ENCODE assay signal across 20 cellular contexts in genomic region chr21:46051821-46052675, GRCh38. TPM values are rescaled to one million over a fixed set of nuclear protein-coding genes. Genes with fewer than 3 reads are reported as not detected.
A peak's percentile ranks its signal among the peaks of the same experiment; 100 is the strongest.
DNase-seq lines count a peak whose midpoint lies in the region; ATAC-seq and TF ChIP-seq lines count a peak whose summit lies in the region.
"Had no signal": no experiment of that assay in that cellular context is flagged by ENCODE, and none has a peak within 500 bp of the region (broad histone marks: within the 10 kb centered on the region; RNA-seq: fewer than 3 reads in every experiment).

No MANE protein-coding gene starts in this region.

- intact Hi-C loops in heart right ventricle (cut with DNase I) (loop anchor here in 1 of 10 donors (2.0 kb wide), 1 partner anchor 49 kb away; no protein-coding TSS in a partner anchor), esophagus muscularis mucosa (cut with DNase I) (no loop called here), uterus (cut with DNase I; ENCODE audit: low total_unique reads) (loop anchor here (5.0 kb wide), 1 partner anchor 70 kb away; the partner anchor contains the start of gene COL6A1)

- no peaks in the 10 kb centered on the region for H3K27me3 Mint-ChIP-seq in neural crest cell (ENCODE audit: low read depth)

- peak overlapping the region; percentile 62 for H3K27ac Mint-ChIP-seq in neural crest cell (ENCODE audit: unreplicated experiment)

- H3K4me1 Mint-ChIP-seq in neural crest cell: peaks cover 20% of the 10 kb centered on the region

- no peaks in the 10 kb centered on the region for H3K36me3 Mint-ChIP-seq in neural crest cell (ENCODE audit: low read depth)
- H3K36me3 Mint-ChIP-seq: mesothelial cell of epicardium had no signal

- ATAC-seq in heart right ventricle: no peak
- ATAC-seq: left cardiac atrium, Right ventricle myocardium inferior had no signal

- H3K27ac ChIP-seq in right atrium auricular region (no peak overlapping the region), heart right ventricle (peak overlapping the region in 1 of 10 donors; percentile 48), esophagus muscularis mucosa (replicated peaks in 1 of 4) (peak overlapping the region in 1 of 4 donors; percentile 14), uterus (peak overlapping the region; percentile 92 to 96)
- H3K27ac ChIP-seq: dorsolateral prefrontal cortex had no signal

- H3K9me3 Mint-ChIP-seq in neural crest cell: no peaks in the 10 kb centered on the region
- H3K9me3 Mint-ChIP-seq: mesothelial cell of epicardium had no signal

- no peak overlapping the region for H3K4me3 ChIP-seq in right atrium auricular region
- H3K4me3 ChIP-seq in heart right ventricle: no peak overlapping the region
- H3K4me3 ChIP-seq in esophagus muscularis mucosa: no peak overlapping the region
- H3K4me3 ChIP-seq in uterus: no peak overlapping the region
- H3K4me3 ChIP-seq: dorsolateral prefrontal cortex had no signal

- H3K27me3 ChIP-seq in right atrium auricular region (no peaks in the 10 kb centered on the region), heart right ventricle (peaks cover 0 to 13% (median 0%) of the 10 kb centered on the region in 7 donors), esophagus muscularis mucosa (peaks cover 0 to 3% (median 0%) of the 10 kb centered on the region in 4 donors), uterus (no peaks in the 10 kb centered on the region)

- TF ChIP-seq POLR2A in esophagus muscularis mucosa (IDR thresholded peaks at IDR 0.05; ENCODE audit: low read depth) (no peak), uterus (IDR thresholded peaks at IDR 0.05) (no peak)

- H3K9me3 ChIP-seq in right atrium auricular region (no peaks in the 10 kb centered on the region), heart right ventricle (no peaks in the 10 kb centered on the region), esophagus muscularis mucosa (no peaks in the 10 kb centered on the region), uterus (no peaks in the 10 kb centered on the region)

- DNase-seq in right atrium auricular region (ENCODE audit: low spot score) (peak; percentile 55), heart right ventricle (no peak), esophagus muscularis mucosa (ENCODE audit: extremely low spot score) (peak; percentile 82), neural crest cell (ENCODE audit: low read depth, low spot score) (no peak), uterus (peak in 1 of 2 donors; percentile 24), NCI-H128 (lab: John Stamatoyannopoulos, UW; ENCODE audit: unreplicated experiment) (no peak), OCI-M1 (lab: John Stamatoyannopoulos, UW) (no peak)
- no peak for DNase-seq in activated CD4-positive, alpha-beta T cell treated with anti-CD3 and anti-CD28 coated beads, Interleukin-2, amount 50 U/mL, for 48 hours
- DNase-seq: activated CD4-positive, alpha-beta T cell treated with anti-CD3 and anti-CD28 coated beads for 4 hours; C1 segment of cervical spinal cord; dorsolateral prefrontal cortex; EL; left cardiac atrium; MM.1S; NCI-H748 treated with DMSO at 0.1 percent for 48 hours; stimulated activated CD4-positive, alpha-beta T cell treated with anti-CD3 and anti-CD28 coated beads, Interleukin-12 subunit alpha, Interleukin-12 subunit beta, amount 100 ng/mL, for 4 hours; substantia nigra had no signal

- H3K4me1 ChIP-seq in right atrium auricular region (peaks cover 0 to 49% of the 10 kb centered on the region in 2 donors), heart right ventricle (peaks cover 0 to 46% (median 34%) of the 10 kb centered on the region in 9 donors), esophagus muscularis mucosa (peaks cover 37 to 65% (median 61%) of the 10 kb centered on the region in 4 donors), uterus (peaks cover 15 to 32% of the 10 kb centered on the region in 2 donors)

- TF ChIP-seq EP300 in esophagus muscularis mucosa (IDR thresholded peaks at IDR 0.05): no peak

- H3K4me3 Mint-ChIP-seq in neural crest cell: no peak overlapping the region
- H3K4me3 Mint-ChIP-seq: mesothelial cell of epicardium had no signal

- no peaks in the 10 kb centered on the region for H3K36me3 ChIP-seq in right atrium auricular region
- H3K36me3 ChIP-seq in heart right ventricle: no peaks in the 10 kb centered on the region
- no peaks in the 10 kb centered on the region for H3K36me3 ChIP-seq in esophagus muscularis mucosa
- H3K36me3 ChIP-seq in uterus: no peaks in the 10 kb centered on the region

- 91 to 96% methylated on average over 33 of the region's 33 CpGs for WGBS in heart right ventricle, 2 donors
- 90% methylated on average over 27 of the region's 33 CpGs for WGBS in esophagus muscularis mucosa

- TF ChIP-seq CTCF in right atrium auricular region (IDR thresholded peaks at IDR 0.05) (no peak), heart right ventricle (IDR thresholded peaks at IDR 0.05) (no peak), esophagus muscularis mucosa (IDR thresholded peaks at IDR 0.05) (no peak), neural crest cell (conservative IDR thresholded peaks at IDR 0.05) (no peak), uterus (IDR thresholded peaks at IDR 0.05) (no peak)

RNA-seq across cellular contexts. Expression of gene COL6A2, which starts 45.9 kb away (rescaled TPM):
- total RNA-seq in right atrium auricular region: 100 to 1,000 TPM; 249 to 252 TPM
- 100 to 1,000 TPM in 8 of 10 donors, 10 to 100 TPM in 2; 76.6 to 370 (median 119) TPM for total RNA-seq in heart right ventricle
- polyA plus RNA-seq in heart right ventricle: 100 to 1,000 TPM; 301 to 363 TPM
- 1,000 to 10,000 TPM in 2 of 4 donors, 100 to 1,000 TPM in 2; 942 to 1,525 (median 1,202) TPM for total RNA-seq in esophagus muscularis mucosa
- total RNA-seq in neural crest cell: 17.8 and 18.5 TPM in 2 replicates
- total RNA-seq in uterus: 1,000 to 10,000 TPM in 2 of 4 donors, 100 to 1,000 TPM in 2; 321 to 1,200 (median 948) TPM
- polyA plus RNA-seq: neural cell had no signal

Comparison
In these comparisons a context has a peak if more than half of its experiments do, and no peak if none do; other contexts are left out.
1. DNase-seq: peak in right atrium auricular region (single experiment) and esophagus muscularis mucosa (single experiment); none in heart right ventricle (0 of 2), neural crest cell (single experiment), activated CD4-positive, alpha-beta T cell treated with anti-CD3 and anti-CD28 coated beads, Interleukin-2, amount 50 U/mL, for 48 hours (0 of 2), NCI-H128 (single experiment) and OCI-M1 (single experiment).
2. H3K27ac ChIP-seq: peak in uterus (2 of 2); none in right atrium auricular region (0 of 2).